ENCODE assay signal across 20 cellular contexts in genomic region chr11:65782816-65783228, GRCh38. TPM values are rescaled to one million over a fixed set of nuclear protein-coding genes. Genes with fewer than 3 reads are reported as not detected.
DNase-seq lines count a peak whose midpoint lies in the region; TF ChIP-seq lines count a peak whose summit lies in the region.
"Had no signal": no experiment of that assay in that cellular context is flagged by ENCODE, and none has a peak within 500 bp of the region (broad histone marks: within the 10 kb centered on the region; RNA-seq: fewer than 3 reads in every experiment).

No MANE protein-coding gene starts in this region.

- intact Hi-C loops in CD4-positive, alpha-beta memory T cell (cut with micrococcal nuclease) = no loop called here
- intact Hi-C loops in Caco-2 (cut with micrococcal nuclease; ENCODE audit: unreplicated experiment) = no loop called here

- H3K27ac ChIP-seq in CD4-positive, alpha-beta memory T cell (ENCODE audit: low read depth, low read length) = no peak overlapping the region
- H3K27ac ChIP-seq: gastrocnemius medialis, uterus had no signal

- H3K4me3 Mint-ChIP-seq in CD4-positive, alpha-beta memory T cell = peak overlapping the region; percentile 23 to 63 (median 36)
- H3K4me3 Mint-ChIP-seq in IgD-negative memory B cell (peak overlapping the region; percentile 49 to 73 (median 68)), chondrocyte (ENCODE audit: unreplicated experiment) (no peak overlapping the region), nephron progenitor cell (peak overlapping the region; percentile 4), Caco-2 (ENCODE audit: unreplicated experiment) (no peak overlapping the region)
- H3K4me3 Mint-ChIP-seq: activated CD4-positive, alpha-beta T cell treated with anti-CD3 and anti-CD28 coated beads for 36 hours had no signal

- no peak for DNase-seq in CD4-positive, alpha-beta memory T cell
- DNase-seq in chondrocyte (ENCODE audit: low spot score) (peak; percentile 75), nephron progenitor cell (no peak), HAP-1 (ENCODE audit: low spot score in 2 of 2) (no peak), Caco-2 (no peak)
- DNase-seq in activated T-cell treated with anti-CD3 and anti-CD28 coated beads, Interleukin-2, amount 50 U/mL, for 1 hour = no peak
- DNase-seq: activated gamma-delta T cell; C1 segment of cervical spinal cord; gastrocnemius medialis; GDM1; KG1; NCI-H1694; NCI-H510A; PC-3; retina; stimulated activated CD4-positive, alpha-beta T cell treated with anti-CD3 and anti-CD28 coated beads, Interleukin-2, amount 100 ng/mL, for 24 hours; uterus had no signal

- no peak overlapping the region for H3K4me3 ChIP-seq in CD4-positive, alpha-beta memory T cell (ENCODE audit: low read length in 2 of 2)
- H3K4me3 ChIP-seq in HAP-1 (no peak overlapping the region), Caco-2 (ENCODE audit: low read depth, low read length) (no peak overlapping the region)
- H3K4me3 ChIP-seq: gastrocnemius medialis, uterus had no signal

- POLR2A ChIA-PET in CD4-positive, alpha-beta memory T cell (lab: Charles Lee; ENCODE audit: partially characterized antibody) = interaction anchor here (2.2 kb wide), 1 partner anchor 35 kb away, joined by 7 read pairs; no protein-coding TSS in a partner anchor
- POLR2A ChIA-PET in Caco-2 (lab: Charles Lee) = no interaction called here

- H3K9me3 Mint-ChIP-seq in CD4-positive, alpha-beta memory T cell = no peaks in the 10 kb centered on the region
- H3K9me3 Mint-ChIP-seq in IgD-negative memory B cell (no peaks in the 10 kb centered on the region), chondrocyte (ENCODE audit: low read depth) (no peaks in the 10 kb centered on the region), nephron progenitor cell (no peaks in the 10 kb centered on the region), Caco-2 (ENCODE audit: unreplicated experiment) (no peaks in the 10 kb centered on the region)

- H3K36me3 ChIP-seq in CD4-positive, alpha-beta memory T cell (ENCODE audit: insufficient read depth, low read length) = no peaks in the 10 kb centered on the region
- H3K36me3 ChIP-seq in HAP-1 (replicated peaks) = peaks cover 26% of the 10 kb centered on the region
- H3K36me3 ChIP-seq in Caco-2 (ENCODE audit: control insufficient read depth, insufficient read depth, low read length) = no peaks in the 10 kb centered on the region; the same call in 1 of the 2 replicates
- H3K36me3 ChIP-seq: uterus had no signal

- H3K36me3 Mint-ChIP-seq in CD4-positive, alpha-beta memory T cell = peaks cover 0 to 2% of the 10 kb centered on the region in 2 donors
- no peaks in the 10 kb centered on the region for H3K36me3 Mint-ChIP-seq in IgD-negative memory B cell
- H3K36me3 Mint-ChIP-seq in chondrocyte (ENCODE audit: low read depth) = peaks cover 2% of the 10 kb centered on the region
- peaks cover 13% of the 10 kb centered on the region for H3K36me3 Mint-ChIP-seq in nephron progenitor cell (ENCODE audit: low read depth)
- peaks cover 18% of the 10 kb centered on the region for H3K36me3 Mint-ChIP-seq in Caco-2 (ENCODE audit: insufficient read depth, unreplicated experiment)

- TF ChIP-seq CTCF in chondrocyte (IDR thresholded peaks at IDR 0.05) (no peak), nephron progenitor cell (IDR thresholded peaks at IDR 0.05) (no peak), Caco-2 (IDR thresholded peaks at IDR 0.05; ENCODE audit: insufficient read depth in 1 of 2, low read depth in 1 of 2, low read length in 1 of 2, severe bottlenecking in 1 of 2, unreplicated experiment in 1 of 2) (no peak)

- H3K27me3 Mint-ChIP-seq in CD4-positive, alpha-beta memory T cell = peaks cover 2 to 4% of the 10 kb centered on the region in 2 donors
- H3K27me3 Mint-ChIP-seq in IgD-negative memory B cell (peaks cover 2% of the 10 kb centered on the region), chondrocyte (ENCODE audit: low read depth) (peaks cover 22% of the 10 kb centered on the region), nephron progenitor cell (ENCODE audit: low read depth, poor library complexity) (peaks cover 62% of the 10 kb centered on the region), Caco-2 (ENCODE audit: insufficient read depth, unreplicated experiment) (no peaks in the 10 kb centered on the region)

- H3K4me1 ChIP-seq in CD4-positive, alpha-beta memory T cell (ENCODE audit: insufficient read depth, low read length) = peaks cover 35% of the 10 kb centered on the region
- H3K4me1 ChIP-seq in HAP-1 = no peaks in the 10 kb centered on the region; the same call in 1 of the 2 replicates
- H3K4me1 ChIP-seq in Caco-2 = peaks cover 27% of the 10 kb centered on the region

- H3K27me3 ChIP-seq in CD4-positive, alpha-beta memory T cell (ENCODE audit: insufficient read depth, low read length) = peaks cover 2% of the 10 kb centered on the region
- peaks cover 7% of the 10 kb centered on the region for H3K27me3 ChIP-seq in HAP-1 (ENCODE audit: low read depth)
- H3K27me3 ChIP-seq in Caco-2 (replicated peaks; ENCODE audit: control insufficient read depth, insufficient read depth, low read length) = no peaks in the 10 kb centered on the region

- BruUV-seq in Caco-2 (replicated peaks; lab: Mats Ljungman, UMichigan) = no TSS peak

- CTCF ChIA-PET in CD4-positive, alpha-beta memory T cell (lab: Charles Lee; ENCODE audit: partially characterized antibody) = interaction anchor here (1.2 to 9.0 kb wide), 5 partner anchors 12 to 77 kb away, joined by 3 to 107 read pairs (median 3); partner anchors contain the start of genes MUS81 and SNX32
- CTCF ChIA-PET in Caco-2 (lab: Charles Lee) = interaction anchor here (0.6 kb wide), 1 partner anchor 684 kb away, joined by 3 read pairs; the partner anchor contains the start of gene PELI3

- H3K4me1 Mint-ChIP-seq in CD4-positive, alpha-beta memory T cell = peaks cover 13 to 36% (median 26%) of the 10 kb centered on the region in 4 donors
- H3K4me1 Mint-ChIP-seq in IgD-negative memory B cell = peaks cover 2 to 16% (median 12%) of the 10 kb centered on the region in 3 donors
- peaks cover 8% of the 10 kb centered on the region for H3K4me1 Mint-ChIP-seq in chondrocyte (ENCODE audit: low read depth)
- peaks cover 22% of the 10 kb centered on the region for H3K4me1 Mint-ChIP-seq in nephron progenitor cell
- peaks cover 14% of the 10 kb centered on the region for H3K4me1 Mint-ChIP-seq in Caco-2 (ENCODE audit: low read depth, unreplicated experiment)

- no peaks in the 10 kb centered on the region for H3K9me3 ChIP-seq in CD4-positive, alpha-beta memory T cell (ENCODE audit: control insufficient read depth in 1 of 2, low read length in 2 of 2)
- H3K9me3 ChIP-seq in HAP-1 (no peaks in the 10 kb centered on the region), Caco-2 (no peaks in the 10 kb centered on the region)
- H3K9me3 ChIP-seq: gastrocnemius medialis, uterus had no signal

- peak overlapping the region in 2 of 7 donors; percentile 70 to 75 for H3K27ac Mint-ChIP-seq in CD4-positive, alpha-beta memory T cell
- H3K27ac Mint-ChIP-seq in IgD-negative memory B cell (peak overlapping the region in 1 of 3 donors; percentile 22), chondrocyte (ENCODE audit: unreplicated experiment) (no peak overlapping the region), nephron progenitor cell (no peak overlapping the region), Caco-2 (ENCODE audit: unreplicated experiment) (no peak overlapping the region)
- H3K27ac Mint-ChIP-seq: activated CD4-positive, alpha-beta T cell treated with anti-CD3 and anti-CD28 coated beads for 36 hours had no signal

- in situ Hi-C loops in HAP-1 (cut with MboI; ENCODE audit: low sequenced_read_pairs) = no loop called here

RNA-seq across cellular contexts. Expression of gene AP5B1, which starts 2.0 kb away (rescaled TPM):
- 10 to 100 TPM; 25.6 to 26.9 TPM for total RNA-seq in CD4-positive, alpha-beta memory T cell
- 10 to 100 TPM in 1 of 2 donors, 1 to 10 TPM in 1; 5.2 to 13.7 TPM for polyA plus RNA-seq in CD4-positive, alpha-beta memory T cell
- polyA plus RNA-seq in IgD-negative memory B cell = 17.2 TPM
- 13.8 to 14.6 TPM (median 14.1 TPM) in 3 replicates for total RNA-seq in chondrocyte
- 18.2 and 19.3 TPM in 2 replicates for total RNA-seq in Caco-2 (2022)

RNA-seq across cellular contexts. Expression of gene OVOL1, which starts 4.0 kb away (rescaled TPM):
- not detected for total RNA-seq in CD4-positive, alpha-beta memory T cell
- polyA plus RNA-seq in CD4-positive, alpha-beta memory T cell = not detected
- polyA plus RNA-seq in IgD-negative memory B cell = not detected
- 0.12 TPM in 1 of 3 replicates, not detected in the others for total RNA-seq in chondrocyte
- 19.5 and 21.2 TPM in 2 replicates for total RNA-seq in Caco-2 (2022)

RNA-seq across cellular contexts. Expression of gene SNX32, which starts 50.9 kb away (rescaled TPM):
- total RNA-seq in CD4-positive, alpha-beta memory T cell = under 1 TPM; 0.42 to 0.64 TPM
- under 1 TPM; 0.68 to 0.93 TPM for polyA plus RNA-seq in CD4-positive, alpha-beta memory T cell
- 0.78 TPM for polyA plus RNA-seq in IgD-negative memory B cell
- total RNA-seq in chondrocyte = 0.79 to 1.8 TPM (median 0.80 TPM) in 3 replicates
- not detected in 2 replicates for total RNA-seq in Caco-2 (2022)
- total RNA-seq: bronchial epithelial cell, PC-3 had no signal

Comparison
In these comparisons a context has a peak if more than half of its experiments do, and no peak if none do; other contexts are left out.
1. H3K4me3 Mint-ChIP-seq: peak in CD4-positive, alpha-beta memory T cell (8 of 8), IgD-negative memory B cell (4 of 4) and nephron progenitor cell (single experiment); none in chondrocyte (single experiment) and Caco-2 (single experiment).
2. RNA of gene OVOL1, which starts 4.0 kb away (total RNA-seq): 19.5 to 21.2 TPM in Caco-2; 0.12 TPM in chondrocyte and not detected in CD4-positive, alpha-beta memory T cell; every median in the first group is over 10 times any median in the second.